8 cellular contexts compared by ENCODE assay signal in genomic region chr1:46467183-46467504, GRCh38. TPM values are rescaled to one million over a fixed set of nuclear protein-coding genes. Genes with fewer than 3 reads are reported as not detected.
DNase-seq lines count a peak whose midpoint lies in the region; ATAC-seq and TF ChIP-seq lines count a peak whose summit lies in the region.

No MANE protein-coding gene starts in this region.

- no peak overlapping the region for H2AFZ ChIP-seq in osteoblast (ENCODE audit: low read length)

- H3K27ac Mint-ChIP-seq in CD14-positive monocyte (no peak overlapping the region), endodermal cell (peak overlapping the region; percentile 88)

- H4K20me1 ChIP-seq in osteoblast (ENCODE audit: insufficient read depth, low read length), result no peaks in the 10 kb centered on the region

- peak overlapping the region; percentile 74 for H3K4me2 ChIP-seq in osteoblast (ENCODE audit: insufficient read depth, low read length)

- H3K27ac ChIP-seq in endodermal cell (ENCODE audit: low read depth, low read length) (no peak overlapping the region), osteoblast (ENCODE audit: low read depth, low read length) (no peak overlapping the region)

- no peaks in the 10 kb centered on the region for H3K36me3 ChIP-seq in endodermal cell (ENCODE audit: control insufficient read depth, insufficient read depth, low read length)
- no peaks in the 10 kb centered on the region for H3K36me3 ChIP-seq in osteoblast (ENCODE audit: insufficient read depth, low read length)

- H3K9me3 Mint-ChIP-seq in CD14-positive monocyte (peaks cover 0 to 3% (median 0%) of the 10 kb centered on the region in 7 donors), endodermal cell (peaks cover 14% of the 10 kb centered on the region)

- H3K4me1 Mint-ChIP-seq in CD14-positive monocyte (peaks cover 11% of the 10 kb centered on the region), endodermal cell (peaks cover 39% of the 10 kb centered on the region)

- H3K4me3 Mint-ChIP-seq in CD14-positive monocyte (peak overlapping the region; percentile 71 to 90), endodermal cell (peak overlapping the region; percentile 59)

- H3K27me3 ChIP-seq in endodermal cell (ENCODE audit: control insufficient read depth, insufficient read depth, low read length, poor library complexity, severe bottlenecking) (peaks cover 82% of the 10 kb centered on the region), osteoblast (ENCODE audit: insufficient read depth, low read length) (peaks cover 46% of the 10 kb centered on the region)

- H3K4me1 ChIP-seq in endodermal cell (ENCODE audit: control insufficient read depth, insufficient read depth, low read length) (peaks cover 13% of the 10 kb centered on the region), osteoblast (ENCODE audit: insufficient read depth, low read length) (no peaks in the 10 kb centered on the region)

- no peaks in the 10 kb centered on the region for H3K79me2 ChIP-seq in osteoblast (ENCODE audit: insufficient read depth, low read length)

- H3K27me3 Mint-ChIP-seq in CD14-positive monocyte (ENCODE audit: low read depth in 3 of 3) (peaks cover 58 to 75% (median 64%) of the 10 kb centered on the region in 3 donors), endodermal cell (ENCODE audit: insufficient read depth) (peaks cover 97% of the 10 kb centered on the region)

- intact Hi-C loops in CD14-positive monocyte (cut with micrococcal nuclease), result no loop called here

- H3K9me3 ChIP-seq in endodermal cell (ENCODE audit: control insufficient read depth, low read length), result no peaks in the 10 kb centered on the region
- no peaks in the 10 kb centered on the region for H3K9me3 ChIP-seq in osteoblast (ENCODE audit: low read depth, low read length)

- no peak for TF ChIP-seq CTCF in CD14-positive monocyte (IDR thresholded peaks at IDR 0.05)
- no peak for TF ChIP-seq CTCF in endodermal cell (conservative IDR thresholded peaks at IDR 0.05)
- no peak for TF ChIP-seq CTCF in osteoblast (IDR thresholded peaks at IDR 0.05; ENCODE audit: extremely low read depth, low read depth, low read length)

- DNase-seq in CD14-positive monocyte (ENCODE audit: low spot score) (no peak), NCI-H69 (lab: John Stamatoyannopoulos, UW) (peak; percentile 5), endodermal cell (no peak), osteoblast (ENCODE audit: insufficient read length, low spot score, missing footprints) (no peak), amniotic stem cell (lab: John Stamatoyannopoulos, UW) (no peak), DMS 273 treated with DMSO at 0.1 percent for 48 hours (lab: John Stamatoyannopoulos, UW) (no peak)

- ATAC-seq in GM21381 (IDR thresholded peaks at IDR 0.05; ENCODE audit: unreplicated experiment), result no peak
- ATAC-seq in GM19455 (IDR thresholded peaks at IDR 0.05; ENCODE audit: unreplicated experiment), result no peak

- H3K4me3 ChIP-seq in endodermal cell (ENCODE audit: low read length) (peak overlapping the region; percentile 66), osteoblast (ENCODE audit: insufficient read depth, low read length) (peak overlapping the region; percentile 65)

- WGBS in endodermal cell (ENCODE audit: insufficient coverage in 1 of 2, insufficient read length in 1 of 2), 2 experiments, result 39 to 45% methylated on average over 6 to 8 of the region's 8 CpGs

- H3K36me3 Mint-ChIP-seq in CD14-positive monocyte (peaks cover 0 to 8% of the 10 kb centered on the region in 2 donors), endodermal cell (ENCODE audit: low read depth) (peaks cover 3% of the 10 kb centered on the region)

- no peak overlapping the region for H3K9ac ChIP-seq in endodermal cell (ENCODE audit: extremely low read depth, low read length, poor library complexity, severe bottlenecking)

RNA-seq across cellular contexts. Expression of gene DMBX1, which starts 22.5 kb away (rescaled TPM):
- polyA plus RNA-seq in CD14-positive monocyte, result not detected
- total RNA-seq in endodermal cell (10 to 100 TPM in 1 of 2 donors, 1 to 10 TPM in 1; 5.7 to 16.6 TPM), osteoblast (not detected in 2 replicates)
- 3.0 TPM for polyA plus RNA-seq in endodermal cell (2013, experiment 1 of 2)
- polyA plus RNA-seq in endodermal cell (2013, experiment 2 of 2), result 3.4 TPM
